1 cellular context compared by ENCODE assay signal in genomic region chr16:89687092-89687940, GRCh38.
TF ChIP-seq lines count a peak whose summit lies in the region.

No MANE protein-coding gene starts in this region.

TF ChIP-seq in HepG2, 621 proteins besides CTCF, POLR2A, EP300 and RAD21 (continued from another document and continues in another):
- TF ChIP-seq ZFP91 (CRISPR knock-in tag; IDR thresholded peaks at IDR 0.05; ENCODE audit: borderline replicate concordance) (peak; percentile 95), BRF2 (CRISPR knock-in tag; IDR thresholded peaks at IDR 0.05) (peak; percentile 97), XRCC5 (optimal IDR thresholded peaks at IDR 0.05; ENCODE audit: low read length) (peak; percentile 94), UBTF (CRISPR knock-in tag; IDR thresholded peaks at IDR 0.05) (peak; percentile 99), ZBTB14 (CRISPR knock-in tag; IDR thresholded peaks at IDR 0.05) (peak; percentile 62), SKI (IDR thresholded peaks at IDR 0.05; ENCODE audit: partially characterized antibody) (peak; percentile 94), ZSCAN20 (CRISPR knock-in tag; IDR thresholded peaks at IDR 0.05; ENCODE audit: borderline replicate concordance) (peak; percentile 97), PCBP1 (IDR thresholded peaks at IDR 0.05; ENCODE audit: borderline replicate concordance, low read depth, low read length) (no peak), DMAP1 (CRISPR knock-in tag; IDR thresholded peaks at IDR 0.05) (peak; percentile 99), SIX4 (CRISPR knock-in tag; IDR thresholded peaks at IDR 0.05) (0 out of 2 replicates have a peak, but pooled peaks have one; percentile 41), SP140L (CRISPR knock-in tag; IDR thresholded peaks at IDR 0.05; ENCODE audit: borderline replicate concordance) (peak; percentile 96), SNAPC5 (CRISPR knock-in tag; IDR thresholded peaks at IDR 0.05; ENCODE audit: borderline replicate concordance) (peak; percentile 97), REPIN1 (CRISPR knock-in tag; IDR thresholded peaks at IDR 0.05; ENCODE audit: borderline replicate concordance, low read depth) (peak; percentile 100), TFDP2 (CRISPR knock-in tag; IDR thresholded peaks at IDR 0.05) (peak; percentile 94), BHLHE40 (IDR thresholded peaks at IDR 0.05; ENCODE audit: low read length) (peak; percentile 91), ZNF770 (CRISPR knock-in tag; IDR thresholded peaks at IDR 0.05) (peak; percentile 99), ZNF510 (CRISPR knock-in tag; IDR thresholded peaks at IDR 0.05; ENCODE audit: low read depth) (peak; percentile 96), SCMH1 (CRISPR knock-in tag; IDR thresholded peaks at IDR 0.05; ENCODE audit: borderline replicate concordance) (no peak), PLRG1 (conservative IDR thresholded peaks at IDR 0.05) (no peak), TBX2 (CRISPR knock-in tag; IDR thresholded peaks at IDR 0.05; ENCODE audit: borderline replicate concordance) (peak; percentile 99), MXD3 (CRISPR knock-in tag; IDR thresholded peaks at IDR 0.05) (peak; percentile 91), ZBTB7B (CRISPR knock-in tag; IDR thresholded peaks at IDR 0.05) (peak; percentile 91), TBP (CRISPR knock-in tag; IDR thresholded peaks at IDR 0.05) (peak; percentile 97), CBX5 (CRISPR knock-in tag; IDR thresholded peaks at IDR 0.05; ENCODE audit: borderline replicate concordance) (peak; percentile 93; the same call in 1 of the 2 replicates), HNF1A (IDR thresholded peaks at IDR 0.05; ENCODE audit: low read depth) (peak; percentile 94), HNF1A (CRISPR knock-in tag; IDR thresholded peaks at IDR 0.05; ENCODE audit: borderline replicate concordance) (peak; percentile 99), ZNF850 (CRISPR knock-in tag; conservative IDR thresholded peaks at IDR 0.05) (0 out of 2 replicates have a peak, but pooled peaks have one; percentile 80), NFRKB (IDR thresholded peaks at IDR 0.05) (no peak), HOXD1 (CRISPR knock-in tag; IDR thresholded peaks at IDR 0.05) (peak; percentile 97), TOPORS (CRISPR knock-in tag; IDR thresholded peaks at IDR 0.05) (peak; percentile 99), ZNF235 (CRISPR knock-in tag; IDR thresholded peaks at IDR 0.05; ENCODE audit: borderline replicate concordance) (peak; percentile 67; the same call in 1 of the 2 replicates), NR1H2 (CRISPR knock-in tag; IDR thresholded peaks at IDR 0.05; ENCODE audit: borderline replicate concordance, low read depth) (peak; percentile 8; the same call in 1 of the 2 replicates), ISL2 (CRISPR knock-in tag; IDR thresholded peaks at IDR 0.05) (peak; percentile 95), ZNF605 (CRISPR knock-in tag; IDR thresholded peaks at IDR 0.05) (peak; percentile 100), ZNF788 (CRISPR knock-in tag; IDR thresholded peaks at IDR 0.05; ENCODE audit: borderline replicate concordance) (peak; percentile 98; the same call in 1 of the 2 replicates), PAF1 (CRISPR knock-in tag; IDR thresholded peaks at IDR 0.05) (no peak), ZNF281 (CRISPR knock-in tag; IDR thresholded peaks at IDR 0.05; ENCODE audit: borderline replicate concordance) (peak; percentile 98), ZNF615 (CRISPR knock-in tag; IDR thresholded peaks at IDR 0.05; ENCODE audit: borderline replicate concordance) (peak; percentile 94), ZBTB8A (CRISPR knock-in tag; IDR thresholded peaks at IDR 0.05; ENCODE audit: borderline replicate concordance, low read depth) (peak; percentile 76; the same call in 1 of the 2 replicates), HOXA9 (CRISPR knock-in tag; IDR thresholded peaks at IDR 0.05; ENCODE audit: borderline replicate concordance) (no peak), KAT7 (CRISPR knock-in tag; IDR thresholded peaks at IDR 0.05; ENCODE audit: borderline replicate concordance) (peak; percentile 85), HES4 (CRISPR knock-in tag; IDR thresholded peaks at IDR 0.05; ENCODE audit: borderline replicate concordance) (0 out of 2 replicates have a peak, but pooled peaks have one; percentile 93), TAF1 (CRISPR knock-in tag; IDR thresholded peaks at IDR 0.05) (peak; percentile 81; the same call in 1 of the 2 replicates)
